ENCODE assay signal across 20 cellular contexts in genomic region chr6:140372064-140372463, GRCh38.
"Had no signal": no experiment of that assay in that cellular context is flagged by ENCODE, and none has a peak within 500 bp of the region (broad histone marks: within the 10 kb centered on the region; RNA-seq: fewer than 3 reads in every experiment).

No MANE protein-coding gene starts in this region.

- ATAC-seq: body of pancreas; effector memory CD8-positive, alpha-beta T cell; left lung; right cardiac atrium; stimulated activated naive CD8-positive, alpha-beta T cell treated with anti-CD3 and anti-CD28 coated beads, Interleukin-15, amount 100 ng/mL, for 72 hours had no signal

- H3K9me3 ChIP-seq: body of pancreas, ovary, psoas muscle, suprapubic skin, vagina had no signal

- DNase-seq: activated B cell treated with CpG ODN at 0.5 μM for 24 hours; activated CD4-positive, alpha-beta memory T cell treated with anti-CD3 and anti-CD28 coated beads, Interleukin-2, amount 10 ng/mL, durations not matched to agents 7 days and 5 days; activated CD4-positive, alpha-beta T cell treated with anti-CD3 and anti-CD28 coated beads for 48 hours; activated naive CD4-positive, alpha-beta T cell treated with anti-CD3 and anti-CD28 coated beads for 36 hours; activated T-cell treated with anti-CD3 and anti-CD28 coated beads, Interleukin-2, amount 50 U/mL, for 1 hour; body of pancreas; effector memory CD8-positive, alpha-beta T cell; glutamatergic neuron; hippocampal formation; left lung; naive B cell; ovary; psoas muscle; right cardiac atrium; stimulated activated CD4-positive, alpha-beta T cell treated with anti-CD3 and anti-CD28 coated beads, Interleukin-4, amount 100 ng/mL, for 1 hour; stimulated activated naive CD8-positive, alpha-beta T cell treated with anti-CD3 and anti-CD28 coated beads, Interleukin-15, amount 100 ng/mL, for 72 hours; trophoblast cell had no signal

- H3K27me3 ChIP-seq: body of pancreas, left lung, ovary, suprapubic skin, vagina had no signal

- H3K4me3 ChIP-seq: body of pancreas, left lung, ovary, skin epidermis, suprapubic skin, vagina had no signal

- H3K27ac ChIP-seq: body of pancreas, left lung, ovary, psoas muscle, skin epidermis, suprapubic skin, vagina had no signal

- H3K36me3 ChIP-seq: left lung, ovary, suprapubic skin, vagina had no signal

- H3K4me1 ChIP-seq: body of pancreas, left lung, suprapubic skin, vagina had no signal
